Comparison of ENCODE assay signal across 8 cellular contexts in genomic region chr15:65583701-65584100, GRCh38. TPM values are rescaled to one million over a fixed set of nuclear protein-coding genes. Genes with fewer than 3 reads are reported as not detected.
A peak's percentile ranks its signal among the peaks of the same experiment; 100 is the strongest.
DNase-seq lines count a peak whose midpoint lies in the region; ATAC-seq and TF ChIP-seq lines count a peak whose summit lies in the region.

No MANE protein-coding gene starts in this region.

- ATAC-seq in GM21723 (IDR thresholded peaks at IDR 0.05; ENCODE audit: unreplicated experiment), result peak; percentile 49
- ATAC-seq in SK-N-SH treated with all-trans-retinoic acid at 6 μM for 48 hours, result peak; percentile 43
- no peak for ATAC-seq in GM19023 (IDR thresholded peaks at IDR 0.05; ENCODE audit: unreplicated experiment)
- no peak for ATAC-seq in HG03039 (IDR thresholded peaks at IDR 0.05; ENCODE audit: unreplicated experiment)
- no peak for ATAC-seq in GM18858 (IDR thresholded peaks at IDR 0.05; ENCODE audit: unreplicated experiment)

- 0 to 7% (median 3%) methylated on average over 1 of the region's 1 CpG for WGBS in spleen, 5 donors

- peaks cover 0 to 100% (median 62%) of the 10 kb centered on the region in 6 donors for H3K36me3 ChIP-seq in spleen

- H3K4me3 ChIP-seq in spleen, result no peak overlapping the region

- H3K27me3 ChIP-seq in spleen (replicated peaks in 1 of 7), result no peaks in the 10 kb centered on the region

- peaks cover 13 to 34% (median 22%) of the 10 kb centered on the region in 6 donors for H3K4me1 ChIP-seq in spleen

- H3K27ac ChIP-seq in spleen, result peak overlapping the region; percentile 27 to 81 (median 66)

- TF ChIP-seq POLR2A in spleen (IDR thresholded peaks at IDR 0.05), result no peak

- DNase-seq in dermis microvascular lymphatic vessel endothelial cell (ENCODE audit: low read depth in 2 of 2), result peak; percentile 86 to 90
- DNase-seq in spleen, result no peak
- no peak for DNase-seq in NOMO-1 treated with DMSO at 0.1 percent for 48 hours (lab: John Stamatoyannopoulos, UW; ENCODE audit: unreplicated experiment)

- no peak for TF ChIP-seq CTCF in spleen (IDR thresholded peaks at IDR 0.05 in 8 of 11, conservative IDR thresholded peaks at IDR 0.05 in 3 of 11)

- H3K9me3 ChIP-seq in spleen, result no peaks in the 10 kb centered on the region

- intact Hi-C loops in spleen (cut with DNase I; ENCODE audit: low total_unique reads), result no loop called here

TF ChIP-seq in SK-N-SH treated with all-trans-retinoic acid at 6 μM for 48 hours, 23 proteins besides CTCF, POLR2A, EP300 and RAD21:
- TF ChIP-seq TSHZ2 (CRISPR knock-in tag; IDR thresholded peaks at IDR 0.05), result no peak
- TF ChIP-seq SNAI2 (CRISPR knock-in tag; IDR thresholded peaks at IDR 0.05), result 0 out of 2 replicates have a peak, but pooled peaks have one; percentile 12

RNA-seq across cellular contexts. Expression of gene INTS14, which starts 27.2 kb away (rescaled TPM):
- 29.8 and 37.4 TPM in 2 replicates for total RNA-seq in dermis microvascular lymphatic vessel endothelial cell
- total RNA-seq in spleen, result 10 to 100 TPM; 32.9 to 71.3 (median 44.9) TPM
- polyA plus RNA-seq in spleen, result 10 to 100 TPM; 17.2 to 30.9 (median 28.0) TPM

RNA-seq across cellular contexts. Expression of gene SLC24A1, which starts 38.0 kb away (rescaled TPM):
- total RNA-seq in dermis microvascular lymphatic vessel endothelial cell (21.5 and 24.3 TPM in 2 replicates), spleen (10 to 100 TPM in 3 of 7 donors, 1 to 10 TPM in 4; 7.7 to 19.0 (median 8.8) TPM)
- polyA plus RNA-seq in spleen, result 1 to 10 TPM; 1.7 to 4.1 (median 1.8) TPM

RNA-seq across cellular contexts. Expression of gene HACD3, which starts 53.4 kb away (rescaled TPM):
- total RNA-seq in dermis microvascular lymphatic vessel endothelial cell (84.3 and 108 TPM in 2 replicates), spleen (10 to 100 TPM; 23.0 to 47.4 (median 29.5) TPM)
- polyA plus RNA-seq in spleen, result 10 to 100 TPM in 1 of 3 donors, 1 to 10 TPM in 2; 5.5 to 13.2 (median 10.0) TPM

Comparison
In these comparisons a context has a peak if more than half of its experiments do, and no peak if none do; other contexts are left out.
1. ATAC-seq: peak in GM21723 (single experiment) and SK-N-SH treated with all-trans-retinoic acid at 6 μM for 48 hours (single experiment); none in GM19023 (single experiment), HG03039 (single experiment) and GM18858 (single experiment).
2. DNase-seq: peak in dermis microvascular lymphatic vessel endothelial cell (2 of 2); none in spleen (single experiment) and NOMO-1 treated with DMSO at 0.1 percent for 48 hours (single experiment).